Comparison of ENCODE assay signal across 2 cellular contexts in the genomic region with DNA sequence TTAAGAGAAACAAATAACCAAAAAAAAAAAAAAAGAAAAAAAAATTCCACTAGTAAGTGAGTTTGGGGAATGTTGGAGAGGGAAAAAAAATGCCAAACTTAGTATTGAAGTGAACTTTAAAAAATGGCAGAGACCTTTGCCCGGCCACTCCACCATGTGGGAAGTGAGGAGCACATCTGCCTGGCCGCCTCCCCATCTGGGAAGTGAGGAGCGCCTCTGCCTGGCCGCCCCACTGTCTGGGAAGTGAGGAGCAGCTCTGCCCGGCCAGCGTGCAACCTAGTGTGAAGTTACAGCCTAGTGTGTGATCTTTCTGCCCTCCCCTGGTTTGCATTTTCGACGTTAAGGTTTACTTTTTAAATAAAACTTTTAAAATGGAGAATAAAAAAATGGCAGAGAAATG.
TF ChIP-seq lines count a peak whose summit lies in the region.

No MANE protein-coding gene starts in this region.

TF ChIP-seq in A549, 52 proteins besides CTCF, POLR2A, EP300 and RAD21:
- TF ChIP-seq, protein P1, sequence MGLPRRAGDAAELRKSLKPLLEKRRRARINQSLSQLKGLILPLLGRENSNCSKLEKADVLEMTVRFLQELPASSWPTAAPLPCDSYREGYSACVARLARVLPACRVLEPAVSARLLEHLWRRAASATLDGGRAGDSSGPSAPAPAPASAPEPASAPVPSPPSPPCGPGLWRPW (IDR thresholded peaks at IDR 0.05): no peak
- 0 out of 3 replicates have a peak, but pooled peaks have one; percentile 22 for TF ChIP-seq SMC3 (IDR thresholded peaks at IDR 0.05)
TF ChIP-seq in A549: peak in this region for 1.

TF ChIP-seq in HCT116, 20 proteins besides CTCF, POLR2A, EP300 and RAD21:
- TF ChIP-seq EZH2phosphoT487 (IDR thresholded peaks at IDR 0.05; ENCODE audit: borderline replicate concordance) (no peak), SIN3A (IDR thresholded peaks at IDR 0.05; ENCODE audit: low read depth) (no peak), FOSL1 (IDR thresholded peaks at IDR 0.05; ENCODE audit: low read depth) (no peak), POLR2AphosphoS5 (IDR thresholded peaks at IDR 0.05; ENCODE audit: low read depth, low read length) (no peak), ELF1 (IDR thresholded peaks at IDR 0.05; ENCODE audit: borderline replicate concordance, low read depth) (no peak), EZH2 (IDR thresholded peaks at IDR 0.05) (no peak), SP1 (IDR thresholded peaks at IDR 0.05; ENCODE audit: low read depth) (no peak), CEBPB (IDR thresholded peaks at IDR 0.05; ENCODE audit: low read depth) (no peak), ZNF274 (IDR thresholded peaks at IDR 0.05; ENCODE audit: low read depth, low read length) (no peak), TCF7L2 (IDR thresholded peaks at IDR 0.05; ENCODE audit: borderline replicate concordance, extremely low read depth, insufficient read depth, insufficient read length) (no peak), ZFX (IDR thresholded peaks at IDR 0.05) (no peak), JUND (IDR thresholded peaks at IDR 0.05) (no peak), YY1 (IDR thresholded peaks at IDR 0.05; ENCODE audit: extremely low read depth, insufficient replicate concordance, low read depth, low read length) (no peak), SRF (IDR thresholded peaks at IDR 0.05; ENCODE audit: low read depth) (no peak), EGR1 (IDR thresholded peaks at IDR 0.05; ENCODE audit: low read depth) (no peak)
- TF ChIP-seq, protein P2, sequence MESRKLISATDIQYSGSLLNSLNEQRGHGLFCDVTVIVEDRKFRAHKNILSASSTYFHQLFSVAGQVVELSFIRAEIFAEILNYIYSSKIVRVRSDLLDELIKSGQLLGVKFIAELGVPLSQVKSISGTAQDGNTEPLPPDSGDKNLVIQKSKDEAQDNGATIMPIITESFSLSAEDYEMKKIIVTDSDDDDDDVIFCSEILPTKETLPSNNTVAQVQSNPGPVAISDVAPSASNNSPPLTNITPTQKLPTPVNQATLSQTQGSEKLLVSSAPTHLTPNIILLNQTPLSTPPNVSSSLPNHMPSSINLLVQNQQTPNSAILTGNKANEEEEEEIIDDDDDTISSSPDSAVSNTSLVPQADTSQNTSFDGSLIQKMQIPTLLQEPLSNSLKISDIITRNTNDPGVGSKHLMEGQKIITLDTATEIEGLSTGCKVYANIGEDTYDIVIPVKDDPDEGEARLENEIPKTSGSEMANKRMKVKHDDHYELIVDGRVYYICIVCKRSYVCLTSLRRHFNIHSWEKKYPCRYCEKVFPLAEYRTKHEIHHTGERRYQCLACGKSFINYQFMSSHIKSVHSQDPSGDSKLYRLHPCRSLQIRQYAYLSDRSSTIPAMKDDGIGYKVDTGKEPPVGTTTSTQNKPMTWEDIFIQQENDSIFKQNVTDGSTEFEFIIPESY (IDR thresholded peaks at IDR 0.05; ENCODE audit: extremely low read depth, insufficient replicate concordance, low read length): no peak
- TF ChIP-seq, protein P3, sequence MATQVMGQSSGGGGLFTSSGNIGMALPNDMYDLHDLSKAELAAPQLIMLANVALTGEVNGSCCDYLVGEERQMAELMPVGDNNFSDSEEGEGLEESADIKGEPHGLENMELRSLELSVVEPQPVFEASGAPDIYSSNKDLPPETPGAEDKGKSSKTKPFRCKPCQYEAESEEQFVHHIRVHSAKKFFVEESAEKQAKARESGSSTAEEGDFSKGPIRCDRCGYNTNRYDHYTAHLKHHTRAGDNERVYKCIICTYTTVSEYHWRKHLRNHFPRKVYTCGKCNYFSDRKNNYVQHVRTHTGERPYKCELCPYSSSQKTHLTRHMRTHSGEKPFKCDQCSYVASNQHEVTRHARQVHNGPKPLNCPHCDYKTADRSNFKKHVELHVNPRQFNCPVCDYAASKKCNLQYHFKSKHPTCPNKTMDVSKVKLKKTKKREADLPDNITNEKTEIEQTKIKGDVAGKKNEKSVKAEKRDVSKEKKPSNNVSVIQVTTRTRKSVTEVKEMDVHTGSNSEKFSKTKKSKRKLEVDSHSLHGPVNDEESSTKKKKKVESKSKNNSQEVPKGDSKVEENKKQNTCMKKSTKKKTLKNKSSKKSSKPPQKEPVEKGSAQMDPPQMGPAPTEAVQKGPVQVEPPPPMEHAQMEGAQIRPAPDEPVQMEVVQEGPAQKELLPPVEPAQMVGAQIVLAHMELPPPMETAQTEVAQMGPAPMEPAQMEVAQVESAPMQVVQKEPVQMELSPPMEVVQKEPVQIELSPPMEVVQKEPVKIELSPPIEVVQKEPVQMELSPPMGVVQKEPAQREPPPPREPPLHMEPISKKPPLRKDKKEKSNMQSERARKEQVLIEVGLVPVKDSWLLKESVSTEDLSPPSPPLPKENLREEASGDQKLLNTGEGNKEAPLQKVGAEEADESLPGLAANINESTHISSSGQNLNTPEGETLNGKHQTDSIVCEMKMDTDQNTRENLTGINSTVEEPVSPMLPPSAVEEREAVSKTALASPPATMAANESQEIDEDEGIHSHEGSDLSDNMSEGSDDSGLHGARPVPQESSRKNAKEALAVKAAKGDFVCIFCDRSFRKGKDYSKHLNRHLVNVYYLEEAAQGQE (IDR thresholded peaks at IDR 0.05; ENCODE audit: low read depth): no peak
- TF ChIP-seq, protein P4, sequence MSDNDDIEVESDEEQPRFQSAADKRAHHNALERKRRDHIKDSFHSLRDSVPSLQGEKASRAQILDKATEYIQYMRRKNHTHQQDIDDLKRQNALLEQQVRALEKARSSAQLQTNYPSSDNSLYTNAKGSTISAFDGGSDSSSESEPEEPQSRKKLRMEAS (IDR thresholded peaks at IDR 0.05): no peak
- TF ChIP-seq, protein P5, sequence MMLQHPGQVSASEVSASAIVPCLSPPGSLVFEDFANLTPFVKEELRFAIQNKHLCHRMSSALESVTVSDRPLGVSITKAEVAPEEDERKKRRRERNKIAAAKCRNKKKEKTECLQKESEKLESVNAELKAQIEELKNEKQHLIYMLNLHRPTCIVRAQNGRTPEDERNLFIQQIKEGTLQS (IDR thresholded peaks at IDR 0.05): no peak
